In the genomic region with DNA sequence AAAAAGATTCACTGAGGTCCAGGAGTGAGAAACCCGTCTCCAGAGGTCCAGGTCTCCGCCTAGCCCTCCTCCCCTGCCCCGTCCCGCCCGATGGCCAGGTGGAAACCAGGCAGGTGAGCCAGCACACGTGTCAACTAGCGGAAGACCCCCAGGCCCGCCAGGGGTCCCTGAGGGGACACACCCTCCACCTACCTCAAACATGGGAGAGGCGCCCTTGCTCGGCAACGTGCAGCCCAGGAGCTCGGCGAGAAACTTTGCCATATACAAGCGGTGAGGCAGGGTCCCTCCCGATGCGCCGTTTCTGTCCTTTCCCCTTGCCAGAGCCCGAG, we compare ENCODE assay signal across 9 cellular contexts.
A peak's percentile ranks its signal among the peaks of the same experiment; 100 is the strongest.
DNase-seq lines count a peak whose midpoint lies in the region; ATAC-seq, FAIRE-seq and TF ChIP-seq lines count a peak whose summit lies in the region.
"Had no signal": no experiment of that assay in that cellular context is flagged by ENCODE, and none has a peak within 500 bp of the region (broad histone marks: within the 10 kb centered on the region; RNA-seq: fewer than 3 reads in every experiment).

No MANE protein-coding gene starts in this region.

- no peak for ATAC-seq in activated T-cell treated with anti-CD3 and anti-CD28 coated beads, Interleukin-2, amount 50 U/mL, for 72 hours (replicated peaks in 1 of 2)
- ATAC-seq in upper lobe of left lung (ENCODE audit: low FRiP score in 2 of 2): no peak
- ATAC-seq: GM12878 had no signal

- peaks cover 12% of the 10 kb centered on the region for H3K23me2 ChIP-seq in H1 (ENCODE audit: low read depth, low read length)

- H3K36me3 Mint-ChIP-seq in activated T-cell treated with anti-CD3 and anti-CD28 coated beads, Interleukin-2, amount 50 U/mL, for 72 hours (ENCODE audit: insufficient read depth in 2 of 2): no peaks in the 10 kb centered on the region
- H3K36me3 Mint-ChIP-seq in nephron progenitor cell (ENCODE audit: low read depth): no peaks in the 10 kb centered on the region

- no peak overlapping the region for H3K14ac ChIP-seq in H1 (ENCODE audit: insufficient read length)

- no peaks in the 10 kb centered on the region for H3K79me1 ChIP-seq in H1 (ENCODE audit: low read depth, low read length)

- peak overlapping the region; percentile 80 to 97 for H3K4me2 ChIP-seq in H1 (ENCODE audit: insufficient read depth in 1 of 2, low read depth in 2 of 2, low read length in 2 of 2)

- no peak for TF ChIP-seq RAD21 in H1 (IDR thresholded peaks at IDR 0.05 in 1 of 2, conservative IDR thresholded peaks at IDR 0.05 in 1 of 2; ENCODE audit: low read depth in 2 of 2, low read length in 2 of 2)

- peak overlapping the region; percentile 72 to 73 for H3K4me3 Mint-ChIP-seq in activated T-cell treated with anti-CD3 and anti-CD28 coated beads, Interleukin-2, amount 50 U/mL, for 72 hours
- H3K4me3 Mint-ChIP-seq in nephron progenitor cell: peak overlapping the region; percentile 87

- TF ChIP-seq POLR2A in H1 (IDR thresholded peaks at IDR 0.05; ENCODE audit: control extremely low read depth in 1 of 2, low read depth in 2 of 2, low read length in 2 of 2) (no peak), upper lobe of left lung (IDR thresholded peaks at IDR 0.05) (no peak)

- FAIRE-seq in H1 (lab: Jason Lieb, UNC): no peak
- FAIRE-seq: GM12878 had no signal

- H3K79me2 ChIP-seq in H1 (ENCODE audit: control insufficient read depth in 1 of 2, insufficient read depth in 2 of 2, low read length in 2 of 2): no peaks in the 10 kb centered on the region; a peak in 1 of 4 replicates

- H4K91ac ChIP-seq in H1 (replicated peaks; ENCODE audit: insufficient read length, low read length): no peak overlapping the region

- peak overlapping the region; percentile 42 to 85 (median 60) for H3K4me3 ChIP-seq in H1 (ENCODE audit: extremely low read depth in 1 of 4, insufficient read depth in 2 of 4, low read depth in 3 of 4, low read length in 4 of 4)
- H3K4me3 ChIP-seq in upper lobe of left lung: peak overlapping the region in 3 of 4 donors; percentile 45 to 55 (median 55)
- H3K4me3 ChIP-seq: GM12878 had no signal

- H3K27ac ChIP-seq in H1 (ENCODE audit: low read depth, low read length): no peak overlapping the region
- H3K27ac ChIP-seq in upper lobe of left lung: no peak overlapping the region

- H2BK120ac ChIP-seq in H1 (replicated peaks; ENCODE audit: low read depth, low read length): no peak overlapping the region

- H3K9me3 ChIP-seq in H1 (ENCODE audit: insufficient read depth in 2 of 2, low read depth in 1 of 2, low read length in 1 of 2) (no peaks in the 10 kb centered on the region), upper lobe of left lung (no peaks in the 10 kb centered on the region)

- H3K56ac ChIP-seq in H1 (replicated peaks; ENCODE audit: insufficient read length, low read depth, low read length): no peak overlapping the region

- H3K4me1 Mint-ChIP-seq in activated T-cell treated with anti-CD3 and anti-CD28 coated beads, Interleukin-2, amount 50 U/mL, for 72 hours (ENCODE audit: low read depth): peaks cover 7% of the 10 kb centered on the region
- H3K4me1 Mint-ChIP-seq in nephron progenitor cell: peaks cover 16% of the 10 kb centered on the region

- peaks cover 63% of the 10 kb centered on the region for H3K27me3 Mint-ChIP-seq in activated T-cell treated with anti-CD3 and anti-CD28 coated beads, Interleukin-2, amount 50 U/mL, for 72 hours (ENCODE audit: low read depth)
- peaks cover 68% of the 10 kb centered on the region for H3K27me3 Mint-ChIP-seq in nephron progenitor cell (ENCODE audit: low read depth, poor library complexity)

- no peak overlapping the region for H3K18ac ChIP-seq in H1 (ENCODE audit: extremely low read depth, low read length)

- no peak overlapping the region for H3K27ac Mint-ChIP-seq in activated T-cell treated with anti-CD3 and anti-CD28 coated beads, Interleukin-2, amount 50 U/mL, for 72 hours
- no peak overlapping the region for H3K27ac Mint-ChIP-seq in nephron progenitor cell

- 0% methylated on average over 16 of the region's 18 CpGs; no CpG with 5 or more reads in 1 of the 2 experiments for WGBS in H1 (ENCODE audit: extremely low coverage in 1 of 2, insufficient coverage in 1 of 2, insufficient read length in 1 of 2, insufficient replicate concordance in 2 of 2, low coverage in 1 of 2, low lambda C conversion rate in 2 of 2, missing lambda C conversion rate in 1 of 2), 2 experiments
- 1 to 20% methylated on average over 2 to 10 of the region's 18 CpGs for WGBS in upper lobe of left lung, 2 donors

- H3K4ac ChIP-seq in H1 (replicated peaks; ENCODE audit: insufficient read length, low read depth, low read length): no peak overlapping the region

- H4K5ac ChIP-seq in H1 (ENCODE audit: insufficient read length, low read depth, low read length): no peak overlapping the region

- CTCF ChIA-PET in H1 (lab: Charles Lee; ENCODE audit: partially characterized antibody): interaction anchor here (1.2 to 2.3 kb wide), 2 partner anchors 16 to 130 kb away, joined by 4 to 9 read pairs; no protein-coding TSS in a partner anchor

- H3K36me3 ChIP-seq in H1 (ENCODE audit: control insufficient read depth in 2 of 4, insufficient read depth in 4 of 4, low read length in 3 of 4): no peaks in the 10 kb centered on the region; a peak in 1 of 8 replicates
- H3K36me3 ChIP-seq in upper lobe of left lung: no peaks in the 10 kb centered on the region

- no peak overlapping the region for H3K23ac ChIP-seq in H1 (ENCODE audit: insufficient read length)

- POLR2A ChIA-PET in H1 (lab: Charles Lee; ENCODE audit: partially characterized antibody): no interaction called here

- peak overlapping the region; percentile 87 for H2AFZ ChIP-seq in H1 (ENCODE audit: low read length)

- peak overlapping the region in 1 of 4 experiments; percentile 24; a peak in 1 of 7 replicates for H3K9ac ChIP-seq in H1 (replicated peaks in 1 of 4; ENCODE audit: extremely low read depth in 1 of 4, low read depth in 3 of 4, low read length in 3 of 4)

- no peak for DNase-seq in activated T-cell treated with anti-CD3 and anti-CD28 coated beads, Interleukin-2, amount 50 U/mL, for 72 hours
- no peak for DNase-seq in activated T-cell treated with anti-CD3 and anti-CD28 coated beads, Interleukin-2, amount 50 U/mL, for 48 hours
- DNase-seq in H1 (ENCODE audit: low read depth in 1 of 2, low spot score in 2 of 2): no peak
- DNase-seq in nephron progenitor cell: no peak
- no peak for DNase-seq in upper lobe of left lung
- no peak for DNase-seq in MV-4-11 (lab: John Stamatoyannopoulos, UW)
- DNase-seq in NCI-H526 treated with DMSO at 0.1 percent for 48 hours (lab: John Stamatoyannopoulos, UW): no peak
- DNase-seq in islet precursor cell: no peak

- no peaks in the 10 kb centered on the region for H4K20me1 ChIP-seq in H1 (replicated peaks in 1 of 2; ENCODE audit: control insufficient read depth in 1 of 2, insufficient read depth in 2 of 2, low read length in 2 of 2)

- no peak overlapping the region for H2BK15ac ChIP-seq in H1 (ENCODE audit: low read length)

- H3K9me3 Mint-ChIP-seq in activated T-cell treated with anti-CD3 and anti-CD28 coated beads, Interleukin-2, amount 50 U/mL, for 72 hours: no peaks in the 10 kb centered on the region
- H3K9me3 Mint-ChIP-seq in nephron progenitor cell: no peaks in the 10 kb centered on the region

- no peak overlapping the region for H2BK20ac ChIP-seq in H1 (ENCODE audit: low read length)

- TF ChIP-seq EP300 in H1 (IDR thresholded peaks at IDR 0.05; ENCODE audit: borderline replicate concordance in 1 of 2, low read depth in 2 of 2, low read length in 2 of 2): no peak
- no peak for TF ChIP-seq EP300 in upper lobe of left lung (IDR thresholded peaks at IDR 0.05)

- H3K4me1 ChIP-seq in H1 (replicated peaks in 1 of 4; ENCODE audit: control insufficient read depth in 3 of 4, insufficient read depth in 4 of 4, low read length in 3 of 4) (peaks cover 0 to 12% (median 9%) of the 10 kb centered on the region in 4 experiments; a peak in 5 of 7 replicates), upper lobe of left lung (peaks cover 8 to 19% (median 11%) of the 10 kb centered on the region in 4 donors)

- TF ChIP-seq CTCF in H1 (IDR thresholded peaks at IDR 0.05; ENCODE audit: control extremely low read depth in 1 of 3, insufficient read depth in 1 of 3, low read depth in 1 of 3, low read length in 3 of 3): no peak
- TF ChIP-seq CTCF in nephron progenitor cell (IDR thresholded peaks at IDR 0.05): no peak
- TF ChIP-seq CTCF in upper lobe of left lung (IDR thresholded peaks at IDR 0.05): no peak

- H2AK5ac ChIP-seq in H1 (ENCODE audit: low read depth, low read length): no peak overlapping the region

- no peak overlapping the region for H4K8ac ChIP-seq in H1 (ENCODE audit: extremely low read depth, insufficient read depth, low read length)

- H2BK5ac ChIP-seq in H1 (ENCODE audit: low read depth, low read length): no peak overlapping the region

- no peak overlapping the region; the same call in 1 of the 2 replicates for H2BK12ac ChIP-seq in H1 (ENCODE audit: low read depth, low read length)

- H3K27me3 ChIP-seq in H1 (replicated peaks in 1 of 4; ENCODE audit: control insufficient read depth in 3 of 4, extremely low read depth in 1 of 4, insufficient read depth in 3 of 4, low read length in 3 of 4) (peaks cover 10 to 27% (median 18%) of the 10 kb centered on the region in 4 experiments), upper lobe of left lung (peaks cover 0 to 6% (median under 1%) of the 10 kb centered on the region in 4 donors)

TF ChIP-seq in H1, 55 proteins besides CTCF, POLR2A, EP300 and RAD21 (continues in another document):
- TF ChIP-seq HDAC6 (IDR thresholded peaks at IDR 0.05; ENCODE audit: low read depth, low read length): no peak
- no peak for TF ChIP-seq PHF8 (conservative IDR thresholded peaks at IDR 0.05; ENCODE audit: low read depth, low read length)
- TF ChIP-seq SRF (IDR thresholded peaks at IDR 0.05; ENCODE audit: low read depth, low read length): no peak
- TF ChIP-seq, protein P1, sequence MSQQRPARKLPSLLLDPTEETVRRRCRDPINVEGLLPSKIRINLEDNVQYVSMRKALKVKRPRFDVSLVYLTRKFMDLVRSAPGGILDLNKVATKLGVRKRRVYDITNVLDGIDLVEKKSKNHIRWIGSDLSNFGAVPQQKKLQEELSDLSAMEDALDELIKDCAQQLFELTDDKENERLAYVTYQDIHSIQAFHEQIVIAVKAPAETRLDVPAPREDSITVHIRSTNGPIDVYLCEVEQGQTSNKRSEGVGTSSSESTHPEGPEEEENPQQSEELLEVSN (IDR thresholded peaks at IDR 0.05): 0 out of 2 replicates have a peak, but pooled peaks have one; percentile 12
- TF ChIP-seq, protein P2, sequence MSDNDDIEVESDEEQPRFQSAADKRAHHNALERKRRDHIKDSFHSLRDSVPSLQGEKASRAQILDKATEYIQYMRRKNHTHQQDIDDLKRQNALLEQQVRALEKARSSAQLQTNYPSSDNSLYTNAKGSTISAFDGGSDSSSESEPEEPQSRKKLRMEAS (IDR thresholded peaks at IDR 0.05): peak; percentile 55; the same call in 1 of the 2 replicates
- peak in 1 of 2 experiments; percentile 33; a peak in 1 of 4 replicates for TF ChIP-seq SIN3A (conservative IDR thresholded peaks at IDR 0.05 in 1 of 2, IDR thresholded peaks at IDR 0.05 in 1 of 2; ENCODE audit: low read depth in 1 of 2, low read length in 2 of 2)
- peak; percentile 80 for TF ChIP-seq KDM4A (IDR thresholded peaks at IDR 0.05; ENCODE audit: low read depth, low read length, severe bottlenecking)
